Comparison of ENCODE assay signal across 14 cellular contexts in genomic region chr12:110071504-110071903, GRCh38.
"Had no signal": no experiment of that assay in that cellular context is flagged by ENCODE, and none has a peak within 500 bp of the region (broad histone marks: within the 10 kb centered on the region; RNA-seq: fewer than 3 reads in every experiment).

No MANE protein-coding gene starts in this region.

- H3K27me3 ChIP-seq: cardiac muscle cell, gastrocnemius medialis, heart left ventricle, right atrium auricular region, spleen had no signal

- H3K36me3 ChIP-seq: cardiac muscle cell, gastrocnemius medialis, heart left ventricle, right atrium auricular region, spleen, tibial artery had no signal

- H3K4me1 ChIP-seq: right atrium auricular region had no signal

- H3K4me3 ChIP-seq: cardiac muscle cell, gastrocnemius medialis, heart left ventricle, right atrium auricular region, spleen, tibial artery had no signal

- H3K9me3 ChIP-seq: gastrocnemius medialis, heart left ventricle, right atrium auricular region, spleen, tibial artery had no signal

- H3K27ac ChIP-seq: cardiac muscle cell, gastrocnemius medialis, heart left ventricle, right atrium auricular region, spleen, tibial artery had no signal

- ATAC-seq: gastrocnemius medialis, heart left ventricle had no signal

- H3K36me3 Mint-ChIP-seq: immature natural killer cell had no signal

- DNase-seq: activated CD4-positive, CD25-positive, alpha-beta regulatory T cell; activated CD8-positive, alpha-beta memory T cell treated with anti-CD3 and anti-CD28 coated beads, Interleukin-2, amount 50 U/mL, for 48 hours; activated effector memory CD4-positive, alpha-beta T cell treated with Interleukin-2 at 50 U/mL for 16 hours; erythroblast; gastrocnemius medialis; heart left ventricle; immature natural killer cell; mesendoderm; stimulated activated CD4-positive, alpha-beta T cell treated with anti-CD3 and anti-CD28 coated beads, Interleukin-1b, Interleukin-23, amount 100 ng/mL, for 48 hours; tibial artery had no signal

- H3K9me3 Mint-ChIP-seq: immature natural killer cell had no signal

- H3K27ac Mint-ChIP-seq: immature natural killer cell, progenitor cell of endocrine pancreas had no signal
